In genomic region chr20:23165307-23165750, GRCh38 we compare ENCODE assay signal across 1 cellular context.
TF ChIP-seq lines count a peak whose summit lies in the region.

No MANE protein-coding gene starts in this region.

TF ChIP-seq in GM12878, 131 proteins besides CTCF, POLR2A, EP300 and RAD21 (continued from another document):
- no peak for TF ChIP-seq NFIC (IDR thresholded peaks at IDR 0.05; ENCODE audit: low read depth, low read length)
- no peak for TF ChIP-seq LARP7 (IDR thresholded peaks at IDR 0.05)
- no peak for TF ChIP-seq E2F4 (IDR thresholded peaks at IDR 0.05; ENCODE audit: low read depth, low read length)
